8 cellular contexts compared by ENCODE assay signal in the genomic region with DNA sequence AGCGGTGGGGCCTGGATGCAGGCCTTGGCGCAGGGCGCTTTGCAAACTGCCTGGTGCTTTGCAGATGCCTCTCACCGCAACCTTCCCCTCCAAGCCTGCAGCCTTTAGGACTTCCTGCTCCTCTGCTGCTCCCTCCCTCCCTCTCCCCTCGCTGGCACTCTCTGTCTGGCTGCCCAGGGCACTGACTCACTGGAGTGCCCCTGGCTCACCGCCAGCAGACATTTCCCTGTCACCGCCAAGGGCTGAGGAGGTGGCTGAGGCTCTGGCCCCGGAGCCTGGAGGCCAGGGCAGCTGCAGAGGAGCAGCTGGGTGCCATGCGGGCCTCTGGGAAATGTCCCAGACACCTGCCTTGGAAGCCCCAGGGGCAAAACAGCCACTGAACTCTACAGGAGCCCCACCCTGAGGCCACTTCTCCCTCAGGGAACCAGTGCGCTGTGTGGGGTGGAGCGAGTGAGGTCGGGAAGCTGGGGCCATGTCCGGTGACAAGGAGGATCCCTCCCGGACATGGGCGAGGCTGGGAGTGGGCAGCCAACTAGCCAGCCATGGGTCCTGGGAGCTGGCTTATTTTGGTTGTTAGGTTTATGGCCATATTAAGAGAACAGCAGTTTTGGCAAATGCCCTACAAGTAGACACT. TPM values are rescaled to one million over a fixed set of nuclear protein-coding genes. Genes with fewer than 3 reads are reported as not detected.
DNase-seq lines count a peak whose midpoint lies in the region; ATAC-seq lines count a peak whose summit lies in the region.

No MANE protein-coding gene starts in this region.

- DNase-seq in COLO668 (lab: John Stamatoyannopoulos, UW; ENCODE audit: unreplicated experiment) (peak; percentile 99), NCI-H510A (lab: John Stamatoyannopoulos, UW) (peak; percentile 95), activated T-cell treated with anti-CD3 and anti-CD28 coated beads for 48 hours (ENCODE audit: low read depth) (peak; percentile 41), foreskin melanocyte (peak; percentile 70), renal cortical epithelial cell (ENCODE audit: low read depth) (peak; percentile 89)

- peak; percentile 48 for ATAC-seq in HG02943 (IDR thresholded peaks at IDR 0.05; ENCODE audit: low read depth, unreplicated experiment)
- ATAC-seq in GM18867 (IDR thresholded peaks at IDR 0.05; ENCODE audit: unreplicated experiment), result no peak
- no peak for ATAC-seq in HG03095 (IDR thresholded peaks at IDR 0.05; ENCODE audit: unreplicated experiment)

RNA-seq across cellular contexts. Expression of a gene that starts 53.4 kb away (rescaled TPM):
- total RNA-seq in renal cortical epithelial cell, result 5.7 and 13.8 TPM in 2 replicates

Comparison
In these comparisons a context has a peak if more than half of its experiments do, and no peak if none do; other contexts are left out.
1. DNase-seq: peak in every context shown above with its lines; median percentile 99 in COLO668; 95 in NCI-H510A; 89 in renal cortical epithelial cell; 70 in foreskin melanocyte; 41 in activated T-cell treated with anti-CD3 and anti-CD28 coated beads for 48 hours.